Comparison of ENCODE assay signal across 8 cellular contexts in the genomic region with DNA sequence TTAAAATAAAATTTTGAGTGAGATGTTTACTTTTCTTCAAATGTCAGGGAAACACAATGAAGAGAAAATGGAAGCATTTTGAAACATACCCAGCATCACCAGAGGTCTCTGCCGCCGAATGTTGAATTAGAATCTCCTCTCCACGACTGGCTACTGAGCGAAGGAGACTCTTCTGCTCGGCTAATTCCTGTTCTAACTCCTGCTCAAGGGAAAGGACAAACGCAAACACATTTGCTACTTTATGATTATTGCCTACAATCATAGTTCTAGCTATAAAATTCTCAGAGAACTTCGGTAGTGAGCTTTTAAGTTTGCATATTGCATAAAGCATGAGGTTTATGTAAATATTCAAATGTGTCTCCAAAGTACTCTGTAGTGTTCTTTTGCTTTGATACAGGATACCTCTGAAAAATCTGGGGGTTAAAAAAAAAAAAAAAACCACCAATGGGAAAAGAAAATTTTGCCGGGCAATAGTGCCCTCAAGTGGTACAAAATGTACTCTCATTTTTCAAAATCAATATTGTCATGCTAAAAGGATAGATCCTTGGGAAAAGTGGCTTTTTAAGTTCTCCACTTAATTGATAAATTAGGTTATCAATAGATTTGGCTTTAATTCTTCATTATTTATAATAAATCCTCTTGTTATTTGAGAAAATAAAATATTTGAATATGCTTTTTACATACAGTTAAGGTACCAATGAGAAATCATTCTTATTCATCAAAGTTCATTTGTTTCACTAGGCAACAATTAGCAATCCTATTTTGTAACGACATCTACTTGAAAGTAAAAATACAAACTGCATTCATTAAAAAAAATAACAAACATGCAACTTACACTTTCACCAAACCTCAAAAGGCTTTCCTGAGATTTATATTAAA.
DNase-seq lines count a peak whose midpoint lies in the region; ATAC-seq, FAIRE-seq and TF ChIP-seq lines count a peak whose summit lies in the region.

No MANE protein-coding gene starts in this region.

- peaks cover 25% of the 10 kb centered on the region for H3K36me3 ChIP-seq in GM23248 (ENCODE audit: low read depth)
- peaks cover 0 to 33% (median 10%) of the 10 kb centered on the region in 4 donors for H3K36me3 ChIP-seq in esophagus muscularis mucosa

- peak; percentile 87 for TF ChIP-seq CTCF in CD4-positive, alpha-beta T cell (IDR thresholded peaks at IDR 0.05)
- peak; percentile 48 to 57 (median 52) for TF ChIP-seq CTCF in esophagus muscularis mucosa (IDR thresholded peaks at IDR 0.05)

- H3K4me3 Mint-ChIP-seq in CD4-positive, alpha-beta T cell = no peak overlapping the region

- no peaks in the 10 kb centered on the region for H3K79me2 ChIP-seq in GM23248 (ENCODE audit: insufficient read depth)

- H3K4me1 Mint-ChIP-seq in CD4-positive, alpha-beta T cell (ENCODE audit: low read depth) = no peaks in the 10 kb centered on the region

- H3K9ac ChIP-seq in GM23248 = no peak overlapping the region

- peak in 3 of 10 experiments; percentile 4 to 10 (median 6) for DNase-seq in CD4-positive, alpha-beta T cell
- peak; percentile 50 for DNase-seq in GM23248
- no peak for DNase-seq in RCC 7860 (ENCODE audit: low spot score)
- DNase-seq in esophagus muscularis mucosa (ENCODE audit: extremely low spot score) = no peak
- DNase-seq in renal cortical epithelial cell (ENCODE audit: low read depth) = peak; percentile 10
- DNase-seq in epidermal melanocyte (ENCODE audit: insufficient read length, low spot score) = no peak
- no peak for DNase-seq in HuH-7.5 (ENCODE audit: low spot score)

- no peak overlapping the region for H3K27ac ChIP-seq in CD4-positive, alpha-beta T cell (ENCODE audit: low read depth, low read length)
- H3K27ac ChIP-seq in GM23248 (no peak overlapping the region), esophagus muscularis mucosa (replicated peaks in 1 of 4) (peak overlapping the region; percentile 28 to 83 (median 80))

- H3K27ac Mint-ChIP-seq in CD4-positive, alpha-beta T cell = no peak overlapping the region

- peaks cover 90% of the 10 kb centered on the region for H3K36me3 Mint-ChIP-seq in CD4-positive, alpha-beta T cell (ENCODE audit: low read depth)

- H2AFZ ChIP-seq in GM23248 = no peak overlapping the region

- H3K9me3 ChIP-seq in CD4-positive, alpha-beta T cell (ENCODE audit: control insufficient read depth, low read length) = peaks cover 13% of the 10 kb centered on the region
- H3K9me3 ChIP-seq in GM23248 (ENCODE audit: low read depth) (no peaks in the 10 kb centered on the region), esophagus muscularis mucosa (no peaks in the 10 kb centered on the region)

- no peak for TF ChIP-seq EP300 in esophagus muscularis mucosa (IDR thresholded peaks at IDR 0.05)

- H3K9me2 ChIP-seq in GM23248 (ENCODE audit: insufficient read depth) = no peaks in the 10 kb centered on the region

- H4K20me1 ChIP-seq in GM23248 (ENCODE audit: insufficient read depth) = no peaks in the 10 kb centered on the region

- FAIRE-seq in RCC 7860 (lab: Jason Lieb, UNC) = peak; percentile 69

- H3K4me1 ChIP-seq in GM23248 (ENCODE audit: insufficient read depth) = peaks cover 41% of the 10 kb centered on the region
- H3K4me1 ChIP-seq in esophagus muscularis mucosa = peaks cover 46 to 76% (median 75%) of the 10 kb centered on the region in 4 donors

- in situ Hi-C loops in GM23248 (cut with MboI) = loop anchor here (10.0 kb wide), 1 partner anchor 573 kb away; no protein-coding TSS in a partner anchor

- no peak for ATAC-seq in CD4-positive, alpha-beta T cell (ENCODE audit: poor library complexity)
- no peak for ATAC-seq in GM21737 (IDR thresholded peaks at IDR 0.05; ENCODE audit: unreplicated experiment)

- peaks cover 43% of the 10 kb centered on the region for H3F3A ChIP-seq in GM23248 (ENCODE audit: insufficient read depth)

- no peak for TF ChIP-seq POLR2A in esophagus muscularis mucosa (IDR thresholded peaks at IDR 0.05; ENCODE audit: low read depth)

- H3K4me3 ChIP-seq in GM23248 (no peak overlapping the region), esophagus muscularis mucosa (no peak overlapping the region)

- WGBS in GM23248 (ENCODE audit: low coverage in 1 of 2, low lambda C conversion rate in 2 of 2, missing lambda C conversion rate in 2 of 2), 2 experiments = 58 to 65% methylated on average over 9 of the region's 9 CpGs
- 54% methylated on average over 9 of the region's 9 CpGs for WGBS in esophagus muscularis mucosa

- no peak overlapping the region for H3K4me2 ChIP-seq in GM23248 (ENCODE audit: unreplicated experiment)

- POLR2A ChIA-PET in CD4-positive, alpha-beta T cell (lab: Charles Lee) = no interaction called here

- intact Hi-C loops in CD4-positive, alpha-beta T cell (cut with DNase I, micrococcal nuclease) = loop anchor here (2.0 to 5.0 kb wide), 6 partner anchors 131 to 1376 kb away; no protein-coding TSS in a partner anchor
- intact Hi-C loops in esophagus muscularis mucosa (cut with DNase I) = loop anchor here (5.0 to 10.0 kb wide), 3 partner anchors 61 to 503 kb away; no protein-coding TSS in a partner anchor

- H3K9me3 Mint-ChIP-seq in CD4-positive, alpha-beta T cell = no peaks in the 10 kb centered on the region

- CTCF ChIA-PET in CD4-positive, alpha-beta T cell (lab: Charles Lee) = interaction anchor here (0.7 kb wide), 1 partner anchor 142 kb away, joined by 3 read pairs; no protein-coding TSS in a partner anchor

- H3K27me3 ChIP-seq in CD4-positive, alpha-beta T cell (ENCODE audit: control insufficient read depth, insufficient read depth, low read length) = no peaks in the 10 kb centered on the region
- H3K27me3 ChIP-seq in GM23248 (replicated peaks; ENCODE audit: insufficient read depth) = no peaks in the 10 kb centered on the region
- no peaks in the 10 kb centered on the region for H3K27me3 ChIP-seq in esophagus muscularis mucosa

- no peaks in the 10 kb centered on the region for H3K27me3 Mint-ChIP-seq in CD4-positive, alpha-beta T cell

Comparison
In these comparisons a context has a peak if more than half of its experiments do, and no peak if none do; other contexts are left out.
1. DNase-seq: peak in GM23248 (single experiment) and renal cortical epithelial cell (single experiment); none in RCC 7860 (single experiment), esophagus muscularis mucosa (single experiment), epidermal melanocyte (single experiment) and HuH-7.5 (single experiment).
2. H3K27ac ChIP-seq: peak in esophagus muscularis mucosa (4 of 4); none in CD4-positive, alpha-beta T cell (single experiment) and GM23248 (single experiment).